9 cellular contexts compared by ENCODE assay signal in genomic region chr1:205344010-205344808, GRCh38. TPM values are rescaled to one million over a fixed set of nuclear protein-coding genes. Genes with fewer than 3 reads are reported as not detected.
A peak's percentile ranks its signal among the peaks of the same experiment; 100 is the strongest.
DNase-seq lines count a peak whose midpoint lies in the region; ATAC-seq, FAIRE-seq and TF ChIP-seq lines count a peak whose summit lies in the region.
"Had no signal": no experiment of that assay in that cellular context is flagged by ENCODE, and none has a peak within 500 bp of the region (broad histone marks: within the 10 kb centered on the region; RNA-seq: fewer than 3 reads in every experiment).

No MANE protein-coding gene starts in this region.

- no peaks in the 10 kb centered on the region for H3K9me3 ChIP-seq in MG63

- CTCF ChIA-PET in activated CD4-positive, alpha-beta T cell treated with anti-CD3 and anti-CD28 coated beads for 36 hours (lab: Charles Lee) = interaction anchor here (0.7 to 1.0 kb wide), 3 partner anchors 10 to 17 kb away, joined by 3 to 5 read pairs (median 4); no protein-coding TSS in a partner anchor

- H3K27me3 ChIP-seq in MG63 = peaks cover 25% of the 10 kb centered on the region

- no peaks in the 10 kb centered on the region for H3K9me3 Mint-ChIP-seq in activated CD4-positive, alpha-beta T cell treated with anti-CD3 and anti-CD28 coated beads for 36 hours (ENCODE audit: low read depth)
- H3K9me3 Mint-ChIP-seq in memory B cell = no peaks in the 10 kb centered on the region
- H3K9me3 Mint-ChIP-seq in stimulated activated naive B cell treated with anti-CD40 and anti-IgM and Interleukin-4, amounts not matched to agents 10 μg/mL and 1 μg/mL and 100 μg/mL, for 72 hours = no peaks in the 10 kb centered on the region

- peak; percentile 83 for ATAC-seq in activated CD4-positive, alpha-beta T cell treated with anti-CD3 and anti-CD28 coated beads for 36 hours
- peak; percentile 66 for ATAC-seq in memory B cell (ENCODE audit: low read depth)
- ATAC-seq in stimulated activated naive B cell treated with anti-CD40 and anti-IgM and Interleukin-4, amounts not matched to agents 10 μg/mL and 1 μg/mL and 100 μg/mL, for 72 hours (replicated peaks) = peak; percentile 52 to 53
- no peak for ATAC-seq in HG03354 (IDR thresholded peaks at IDR 0.05; ENCODE audit: poor library complexity, severe bottlenecking, unreplicated experiment)

- POLR2A ChIA-PET in activated CD4-positive, alpha-beta T cell treated with anti-CD3 and anti-CD28 coated beads for 36 hours (lab: Charles Lee) = no interaction called here

- DNase-seq in MG63 (peak; percentile 37), choroid plexus epithelial cell (ENCODE audit: low read depth) (no peak), memory B cell (ENCODE audit: low spot score in 2 of 2) (peak; percentile 33 to 44), D721Med (ENCODE audit: insufficient read length, low spot score) (no peak), COLO829 (ENCODE audit: low spot score) (no peak)
- DNase-seq in activated CD4-positive, alpha-beta T cell treated with anti-CD3 and anti-CD28 coated beads for 36 hours = peak; percentile 74
- no peak for DNase-seq in stimulated activated naive B cell treated with anti-CD40 and anti-IgM and Interleukin-4, amounts not matched to agents 10 μg/mL and 1 μg/mL and 100 μg/mL, for 72 hours

- H3K4me3 ChIP-seq in MG63 = peak overlapping the region; percentile 24
- H3K4me3 ChIP-seq in choroid plexus epithelial cell (ENCODE audit: low read depth, low read length) = peak overlapping the region; percentile 20

- H3K36me3 ChIP-seq in MG63 = no peaks in the 10 kb centered on the region

- peaks cover 31% of the 10 kb centered on the region for H3K27me3 Mint-ChIP-seq in activated CD4-positive, alpha-beta T cell treated with anti-CD3 and anti-CD28 coated beads for 36 hours
- peaks cover 7% of the 10 kb centered on the region for H3K27me3 Mint-ChIP-seq in memory B cell
- peaks cover 15 to 22% of the 10 kb centered on the region in 2 donors for H3K27me3 Mint-ChIP-seq in stimulated activated naive B cell treated with anti-CD40 and anti-IgM and Interleukin-4, amounts not matched to agents 10 μg/mL and 1 μg/mL and 100 μg/mL, for 72 hours

- H3K27ac Mint-ChIP-seq in activated CD4-positive, alpha-beta T cell treated with anti-CD3 and anti-CD28 coated beads for 36 hours = no peak overlapping the region
- H3K27ac Mint-ChIP-seq in memory B cell = peak overlapping the region; percentile 32
- H3K27ac Mint-ChIP-seq in stimulated activated naive B cell treated with anti-CD40 and anti-IgM and Interleukin-4, amounts not matched to agents 10 μg/mL and 1 μg/mL and 100 μg/mL, for 72 hours = peak overlapping the region; percentile 25

- intact Hi-C loops in activated CD4-positive, alpha-beta T cell treated with anti-CD3 and anti-CD28 coated beads for 36 hours (cut with DNase I, micrococcal nuclease) = no loop called here

- no peak overlapping the region for H3K4me3 Mint-ChIP-seq in activated CD4-positive, alpha-beta T cell treated with anti-CD3 and anti-CD28 coated beads for 36 hours
- peak overlapping the region; percentile 77 for H3K4me3 Mint-ChIP-seq in memory B cell
- H3K4me3 Mint-ChIP-seq in stimulated activated naive B cell treated with anti-CD40 and anti-IgM and Interleukin-4, amounts not matched to agents 10 μg/mL and 1 μg/mL and 100 μg/mL, for 72 hours = peak overlapping the region; percentile 82 to 86

- peaks cover 5% of the 10 kb centered on the region for H3K4me1 Mint-ChIP-seq in activated CD4-positive, alpha-beta T cell treated with anti-CD3 and anti-CD28 coated beads for 36 hours
- H3K4me1 Mint-ChIP-seq in memory B cell = peaks cover 33% of the 10 kb centered on the region
- peaks cover 48 to 67% of the 10 kb centered on the region in 2 donors for H3K4me1 Mint-ChIP-seq in stimulated activated naive B cell treated with anti-CD40 and anti-IgM and Interleukin-4, amounts not matched to agents 10 μg/mL and 1 μg/mL and 100 μg/mL, for 72 hours

- H3K36me3 Mint-ChIP-seq in activated CD4-positive, alpha-beta T cell treated with anti-CD3 and anti-CD28 coated beads for 36 hours (ENCODE audit: low read depth) = no peaks in the 10 kb centered on the region
- H3K36me3 Mint-ChIP-seq in memory B cell = no peaks in the 10 kb centered on the region
- H3K36me3 Mint-ChIP-seq in stimulated activated naive B cell treated with anti-CD40 and anti-IgM and Interleukin-4, amounts not matched to agents 10 μg/mL and 1 μg/mL and 100 μg/mL, for 72 hours = no peaks in the 10 kb centered on the region

- TF ChIP-seq CTCF in choroid plexus epithelial cell (conservative IDR thresholded peaks at IDR 0.05; ENCODE audit: low read depth, low read length) (no peak), D721Med (IDR thresholded peaks at IDR 0.05; ENCODE audit: insufficient read depth, missing control alignments) (no peak)

- FAIRE-seq in D721Med (lab: Jason Lieb, UNC) = no peak

RNA-seq across cellular contexts. Expression of gene KLHDC8A, which starts 12.5 kb away (rescaled TPM):
- not detected in 2 replicates for total RNA-seq in MG63 (2014; rRNA removed; shearing (Covaris generic); ENCODE audit: low replicate concordance)
- not detected for total RNA-seq in activated CD4-positive, alpha-beta T cell treated with anti-CD3 and anti-CD28 coated beads for 36 hours
- total RNA-seq: M059J had no signal

RNA-seq across cellular contexts. Expression of gene NUAK2, which starts 22.7 kb away (rescaled TPM):
- total RNA-seq in MG63 (2014; rRNA removed; shearing (Covaris generic); ENCODE audit: low replicate concordance) = 0.27 and 2.4 TPM in 2 replicates
- 1 to 10 TPM; 2.3 to 2.7 TPM for total RNA-seq in activated CD4-positive, alpha-beta T cell treated with anti-CD3 and anti-CD28 coated beads for 36 hours

Comparison
In these comparisons a context has a peak if more than half of its experiments do, and no peak if none do; other contexts are left out.
1. DNase-seq: peak in MG63 (single experiment), activated CD4-positive, alpha-beta T cell treated with anti-CD3 and anti-CD28 coated beads for 36 hours (single experiment) and memory B cell (2 of 2); none in choroid plexus epithelial cell (single experiment), stimulated activated naive B cell treated with anti-CD40 and anti-IgM and Interleukin-4, amounts not matched to agents 10 μg/mL and 1 μg/mL and 100 μg/mL, for 72 hours (single experiment), D721Med (single experiment) and COLO829 (single experiment).